11 cellular contexts compared by ENCODE assay signal in the genomic region with DNA sequence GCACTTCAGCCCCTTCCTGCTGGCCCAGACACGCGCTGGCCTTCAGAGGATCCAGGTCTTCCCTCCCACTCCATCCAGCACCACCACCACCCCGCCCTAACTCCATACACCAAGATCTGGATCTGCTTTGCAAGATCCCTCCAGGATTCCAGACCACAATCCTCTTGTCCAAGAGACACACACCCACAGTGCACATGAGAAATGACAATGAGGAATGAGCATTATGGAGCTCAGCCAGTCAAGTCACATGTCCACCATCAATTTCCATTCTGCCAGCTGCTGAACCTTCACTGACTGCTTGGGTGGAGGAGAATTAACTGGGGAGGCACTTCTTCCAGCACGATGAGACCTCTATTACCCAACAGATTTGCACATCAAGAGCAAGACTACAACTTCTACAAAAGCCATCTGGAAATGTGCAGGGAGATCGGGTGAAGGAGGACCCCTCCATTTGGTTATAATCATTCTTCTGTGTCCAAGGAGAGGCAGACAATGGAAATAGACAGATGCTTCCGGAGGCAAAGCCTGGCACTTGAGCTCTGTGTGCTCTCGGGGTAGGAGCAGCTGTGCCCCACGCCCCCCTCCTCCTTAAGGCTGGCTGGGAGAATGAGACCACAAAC. TPM values are rescaled to one million over a fixed set of nuclear protein-coding genes. Genes with fewer than 3 reads are reported as not detected.
A peak's percentile ranks its signal among the peaks of the same experiment; 100 is the strongest.
DNase-seq lines count a peak whose midpoint lies in the region; ATAC-seq, FAIRE-seq and TF ChIP-seq lines count a peak whose summit lies in the region.
"Had no signal": no experiment of that assay in that cellular context is flagged by ENCODE, and none has a peak within 500 bp of the region (broad histone marks: within the 10 kb centered on the region; RNA-seq: fewer than 3 reads in every experiment).

No MANE protein-coding gene starts in this region.

- H3K79me2 ChIP-seq in MM.1S (ENCODE audit: low read length) = no peaks in the 10 kb centered on the region

- H3K4me3 Mint-ChIP-seq in neural crest cell = no peak overlapping the region
- H3K4me3 Mint-ChIP-seq: activated naive CD8-positive, alpha-beta T cell treated with anti-CD3 and anti-CD28 coated beads, Interleukin-2, amount 10 ng/mL, durations not matched to agents 7 days and 5 days; CD4-positive, alpha-beta memory T cell had no signal

- no peaks in the 10 kb centered on the region for H3K36me3 Mint-ChIP-seq in neural crest cell (ENCODE audit: low read depth)
- H3K36me3 Mint-ChIP-seq: activated naive CD8-positive, alpha-beta T cell treated with anti-CD3 and anti-CD28 coated beads, Interleukin-2, amount 10 ng/mL, durations not matched to agents 7 days and 5 days; CD4-positive, alpha-beta memory T cell had no signal

- no peak overlapping the region for H2AFZ ChIP-seq in MM.1S (ENCODE audit: low read length)

- peak overlapping the region; percentile 64 for H3K27ac Mint-ChIP-seq in neural crest cell (ENCODE audit: unreplicated experiment)
- H3K27ac Mint-ChIP-seq: activated naive CD8-positive, alpha-beta T cell treated with anti-CD3 and anti-CD28 coated beads, Interleukin-2, amount 10 ng/mL, durations not matched to agents 7 days and 5 days; CD4-positive, alpha-beta memory T cell had no signal

- peak; percentile 81 for ATAC-seq in esophagus mucosa

- H3K9me3 ChIP-seq in MM.1S (replicated peaks; ENCODE audit: insufficient read depth, low read length) = no peaks in the 10 kb centered on the region

- H3K4me1 ChIP-seq in MM.1S (ENCODE audit: low read length) = no peaks in the 10 kb centered on the region

- H3K36me3 ChIP-seq in MM.1S (replicated peaks; ENCODE audit: insufficient read depth, low read length) = no peaks in the 10 kb centered on the region

- FAIRE-seq in D721Med (lab: Jason Lieb, UNC) = no peak

- H3K27ac ChIP-seq in MM.1S (ENCODE audit: low read length) = no peak overlapping the region
- H3K27ac ChIP-seq: SK-N-MC had no signal

- no peaks in the 10 kb centered on the region for H3K9me3 Mint-ChIP-seq in neural crest cell
- H3K9me3 Mint-ChIP-seq: activated naive CD8-positive, alpha-beta T cell treated with anti-CD3 and anti-CD28 coated beads, Interleukin-2, amount 10 ng/mL, durations not matched to agents 7 days and 5 days; CD4-positive, alpha-beta memory T cell had no signal

- H3K27me3 Mint-ChIP-seq in neural crest cell (ENCODE audit: low read depth) = no peaks in the 10 kb centered on the region

- H3F3A ChIP-seq in MM.1S (ENCODE audit: insufficient read depth, low read length) = no peaks in the 10 kb centered on the region

- no peaks in the 10 kb centered on the region for H3K9me2 ChIP-seq in MM.1S (replicated peaks; ENCODE audit: insufficient read depth, low read length)

- no peaks in the 10 kb centered on the region for H4K20me1 ChIP-seq in MM.1S (ENCODE audit: insufficient read depth, low read length)

- H3K4me3 ChIP-seq in MM.1S (ENCODE audit: low read length) = no peak overlapping the region
- H3K4me3 ChIP-seq: SK-N-MC had no signal

- no peak overlapping the region for H3K4me2 ChIP-seq in MM.1S (ENCODE audit: low read depth, low read length)

- no peaks in the 10 kb centered on the region for H3K27me3 ChIP-seq in MM.1S (replicated peaks; ENCODE audit: insufficient read depth, low read length)

- H3K4me1 Mint-ChIP-seq in neural crest cell = no peaks in the 10 kb centered on the region
- H3K4me1 Mint-ChIP-seq: CD4-positive, alpha-beta memory T cell had no signal

- DNase-seq in Ammon's horn (ENCODE audit: low spot score) = peak; percentile 69
- DNase-seq in NCI-H2196 (lab: John Stamatoyannopoulos, UW; ENCODE audit: unreplicated experiment) = peak; percentile 40
- no peak for DNase-seq in neural crest cell (ENCODE audit: low read depth, low spot score)
- DNase-seq in SKM-1 treated with dmso at 0.1 percent for 144 hours (lab: John Stamatoyannopoulos, UW; ENCODE audit: unreplicated experiment) = no peak
- no peak for DNase-seq in MM.1S
- DNase-seq in D721Med (ENCODE audit: insufficient read length, low spot score) = no peak
- DNase-seq in OCI-M2 (lab: John Stamatoyannopoulos, UW; ENCODE audit: unreplicated experiment) = no peak
- DNase-seq: activated naive CD8-positive, alpha-beta T cell treated with anti-CD3 and anti-CD28 coated beads, Interleukin-2, amount 10 ng/mL, durations not matched to agents 7 days and 5 days; CD4-positive, alpha-beta memory T cell had no signal

- no peak overlapping the region for H3K9ac ChIP-seq in MM.1S (ENCODE audit: low read length)

- TF ChIP-seq CTCF in neural crest cell (conservative IDR thresholded peaks at IDR 0.05) = no peak
- no peak for TF ChIP-seq CTCF in MM.1S (IDR thresholded peaks at IDR 0.05; ENCODE audit: low read length)
- no peak for TF ChIP-seq CTCF in D721Med (IDR thresholded peaks at IDR 0.05; ENCODE audit: insufficient read depth, missing control alignments)

RNA-seq across cellular contexts. Expression of gene SPATA12, which starts 12.3 kb away (rescaled TPM):
- total RNA-seq in esophagus mucosa (not detected), neural crest cell (not detected in 2 replicates)
- total RNA-seq: activated naive CD8-positive, alpha-beta T cell treated with anti-CD3 and anti-CD28 coated beads, Interleukin-2, amount 10 ng/mL, durations not matched to agents 7 days and 5 days; CD4-positive, alpha-beta memory T cell had no signal

Comparison
In these comparisons a context has a peak if more than half of its experiments do, and no peak if none do; other contexts are left out.
1. DNase-seq: peak in Ammon's horn (single experiment) and NCI-H2196 (single experiment); none in neural crest cell (single experiment), SKM-1 treated with dmso at 0.1 percent for 144 hours (single experiment), MM.1S (single experiment), D721Med (single experiment) and OCI-M2 (single experiment).